8 cellular contexts compared by ENCODE assay signal in the genomic region with DNA sequence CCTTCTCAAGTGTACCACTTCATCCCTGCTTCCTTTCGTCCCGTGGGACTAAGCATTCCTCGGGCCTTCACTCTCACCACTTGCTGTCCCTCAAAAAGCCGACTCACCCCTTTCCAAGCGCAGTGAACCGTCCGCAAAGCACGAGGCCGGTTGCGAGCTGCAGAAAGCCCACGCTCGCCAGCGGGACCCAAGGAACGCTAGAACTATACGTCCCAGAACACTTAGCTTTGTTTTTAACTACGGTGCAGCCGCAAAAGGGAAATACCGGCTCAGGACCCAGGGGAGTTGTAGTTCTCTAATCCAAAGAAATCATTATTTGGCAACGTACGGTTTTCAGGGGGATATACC. TPM values are rescaled to one million over a fixed set of nuclear protein-coding genes. Genes with fewer than 3 reads are reported as not detected.
DNase-seq lines count a peak whose midpoint lies in the region; ATAC-seq, FAIRE-seq and TF ChIP-seq lines count a peak whose summit lies in the region.

No MANE protein-coding gene starts in this region.

- 1% methylated on average over 20 of the region's 20 CpGs; no CpG with 5 or more reads in 1 of the 2 experiments for WGBS in H1 (ENCODE audit: extremely low coverage in 1 of 2, insufficient coverage in 1 of 2, insufficient read length in 1 of 2, insufficient replicate concordance in 2 of 2, low coverage in 1 of 2, low lambda C conversion rate in 2 of 2, missing lambda C conversion rate in 1 of 2), 2 experiments

- no peak overlapping the region for H3K14ac ChIP-seq in H1 (ENCODE audit: insufficient read length)

- no peak overlapping the region for H2BK120ac ChIP-seq in H1 (replicated peaks; ENCODE audit: low read depth, low read length)

- H3K9me3 ChIP-seq in SJCRH30 (replicated peaks) = no peaks in the 10 kb centered on the region
- no peaks in the 10 kb centered on the region for H3K9me3 ChIP-seq in H1 (ENCODE audit: insufficient read depth in 2 of 2, low read depth in 1 of 2, low read length in 1 of 2)
- no peaks in the 10 kb centered on the region for H3K9me3 ChIP-seq in upper lobe of right lung

- peak overlapping the region; percentile 81; the same call in 1 of the 2 replicates for H4K8ac ChIP-seq in H1 (ENCODE audit: extremely low read depth, insufficient read depth, low read length)

- no peak for TF ChIP-seq EP300 in H1 (IDR thresholded peaks at IDR 0.05; ENCODE audit: borderline replicate concordance in 1 of 2, low read depth in 2 of 2, low read length in 2 of 2)

- H2BK20ac ChIP-seq in H1 (ENCODE audit: low read length) = no peak overlapping the region

- no peak for TF ChIP-seq POLR2A in H1 (IDR thresholded peaks at IDR 0.05; ENCODE audit: control extremely low read depth in 1 of 2, low read depth in 2 of 2, low read length in 2 of 2)

- intact Hi-C loops in upper lobe of right lung (cut with DNase I) = no loop called here

- H3K18ac ChIP-seq in H1 (ENCODE audit: extremely low read depth, low read length) = no peak overlapping the region

- H3K4me1 ChIP-seq in SJCRH30 = no peaks in the 10 kb centered on the region
- peaks cover 0 to 6% (median 4%) of the 10 kb centered on the region in 4 experiments; a peak in 4 of 7 replicates for H3K4me1 ChIP-seq in H1 (replicated peaks in 1 of 4; ENCODE audit: control insufficient read depth in 3 of 4, insufficient read depth in 4 of 4, low read length in 3 of 4)
- H3K4me1 ChIP-seq in upper lobe of right lung = peaks cover 19% of the 10 kb centered on the region

- H4K5ac ChIP-seq in H1 (ENCODE audit: insufficient read length, low read depth, low read length) = no peak overlapping the region

- POLR2A ChIA-PET in H1 (lab: Charles Lee; ENCODE audit: partially characterized antibody) = interaction anchor here (0.5 to 2.9 kb wide), 19 partner anchors 9 to 265 kb away, joined by 3 to 21 read pairs (median 4); a partner anchor contains a TSS

- TF ChIP-seq CTCF in H1 (IDR thresholded peaks at IDR 0.05; ENCODE audit: control extremely low read depth in 1 of 3, insufficient read depth in 1 of 3, low read depth in 1 of 3, low read length in 3 of 3) (no peak), upper lobe of right lung (IDR thresholded peaks at IDR 0.05) (no peak)

- H3K4me2 ChIP-seq in H1 (ENCODE audit: insufficient read depth in 1 of 2, low read depth in 2 of 2, low read length in 2 of 2) = peak overlapping the region; percentile 84 to 93

- peaks cover 10% of the 10 kb centered on the region for H3K23me2 ChIP-seq in H1 (ENCODE audit: low read depth, low read length)

- peak overlapping the region; percentile 23 for H3K56ac ChIP-seq in H1 (replicated peaks; ENCODE audit: insufficient read length, low read depth, low read length)

- no peak overlapping the region for H3K4ac ChIP-seq in H1 (replicated peaks; ENCODE audit: insufficient read length, low read depth, low read length)

- peak overlapping the region; percentile 1; the same call in 1 of the 2 replicates for H2AK5ac ChIP-seq in H1 (ENCODE audit: low read depth, low read length)

- no peak overlapping the region for H3K23ac ChIP-seq in H1 (ENCODE audit: insufficient read length)

- H3K4me3 ChIP-seq in SJCRH30 (peak overlapping the region; percentile 79), H1 (ENCODE audit: extremely low read depth in 1 of 4, insufficient read depth in 2 of 4, low read depth in 3 of 4, low read length in 4 of 4) (peak overlapping the region; percentile 90 to 100 (median 99)), upper lobe of right lung (peak overlapping the region; percentile 78)

- TF ChIP-seq RAD21 in H1 (IDR thresholded peaks at IDR 0.05 in 1 of 2, conservative IDR thresholded peaks at IDR 0.05 in 1 of 2; ENCODE audit: low read depth in 2 of 2, low read length in 2 of 2) = no peak

- peak; percentile 22 for ATAC-seq in HG02798 (IDR thresholded peaks at IDR 0.05; ENCODE audit: poor library complexity, unreplicated experiment)
- peak; percentile 54 for ATAC-seq in upper lobe of right lung

- no peaks in the 10 kb centered on the region for H3K27me3 ChIP-seq in SJCRH30
- no peaks in the 10 kb centered on the region for H3K27me3 ChIP-seq in H1 (replicated peaks in 1 of 4; ENCODE audit: control insufficient read depth in 3 of 4, extremely low read depth in 1 of 4, insufficient read depth in 3 of 4, low read length in 3 of 4)
- H3K27me3 ChIP-seq in upper lobe of right lung = no peaks in the 10 kb centered on the region

- CTCF ChIA-PET in H1 (lab: Charles Lee; ENCODE audit: partially characterized antibody) = interaction anchor here (0.7 to 1.2 kb wide), 2 partner anchors 13 to 67 kb away, joined by 3 read pairs; no protein-coding TSS in a partner anchor

- H2BK5ac ChIP-seq in H1 (ENCODE audit: low read depth, low read length) = no peak overlapping the region; the same call in 1 of the 2 replicates

- DNase-seq in DMS53 (lab: John Stamatoyannopoulos, UW) (peak; percentile 65), DMS53 treated with DMSO at 0.1 percent for 48 hours (lab: John Stamatoyannopoulos, UW; ENCODE audit: unreplicated experiment) (no peak), SJCRH30 (peak; percentile 24 to 39), H1 (ENCODE audit: low read depth in 1 of 2, low spot score in 2 of 2) (no peak), midbrain (lab: John Stamatoyannopoulos, UW) (peak; percentile 58), upper lobe of right lung (peak; percentile 79), NCI-H345 (lab: John Stamatoyannopoulos, UW) (no peak)

- H3K36me3 ChIP-seq in SJCRH30 = 0 out of 2 replicates have a peak, but pooled peaks cover 3% of the 10 kb centered on the region
- H3K36me3 ChIP-seq in H1 (ENCODE audit: control insufficient read depth in 2 of 4, insufficient read depth in 4 of 4, low read length in 3 of 4) = peaks cover 0 to 4% (median under 1%) of the 10 kb centered on the region in 4 experiments; a peak in 4 of 8 replicates
- peaks cover 21% of the 10 kb centered on the region for H3K36me3 ChIP-seq in upper lobe of right lung

- H3K27ac ChIP-seq in SJCRH30 (peak overlapping the region; percentile 87), H1 (ENCODE audit: low read depth, low read length) (peak overlapping the region; percentile 81), upper lobe of right lung (peak overlapping the region; percentile 90)

- no peaks in the 10 kb centered on the region for H4K20me1 ChIP-seq in H1 (replicated peaks in 1 of 2; ENCODE audit: control insufficient read depth in 1 of 2, insufficient read depth in 2 of 2, low read length in 2 of 2)

- no peaks in the 10 kb centered on the region for H3K79me1 ChIP-seq in H1 (ENCODE audit: low read depth, low read length)

- H3K79me2 ChIP-seq in H1 (ENCODE audit: control insufficient read depth in 1 of 2, insufficient read depth in 2 of 2, low read length in 2 of 2) = peaks cover 0 to 16% of the 10 kb centered on the region in 2 experiments; a peak in 2 of 4 replicates

- H4K91ac ChIP-seq in H1 (replicated peaks; ENCODE audit: insufficient read length, low read length) = no peak overlapping the region

- FAIRE-seq in H1 (lab: Jason Lieb, UNC) = no peak

- no peak overlapping the region for H2BK15ac ChIP-seq in H1 (ENCODE audit: low read length)

- peak overlapping the region; percentile 76 to 90 (median 86) for H3K9ac ChIP-seq in H1 (replicated peaks in 1 of 4; ENCODE audit: extremely low read depth in 1 of 4, low read depth in 3 of 4, low read length in 3 of 4)

- H2BK12ac ChIP-seq in H1 (ENCODE audit: low read depth, low read length) = no peak overlapping the region

- H2AFZ ChIP-seq in H1 (ENCODE audit: low read length) = peak overlapping the region; percentile 96

RNA-seq across cellular contexts. Expression of a gene that starts 0.5 kb away (rescaled TPM):
- total RNA-seq in SJCRH30 (2014; rRNA removed; shearing (Covaris generic)) = 31.0 and 40.6 TPM in 2 replicates
- total RNA-seq in H1 (2021; fragmentation: NEBNext Ultra II Directional; extraction: Animal tissue kit (Norgen Biotek cat#: 25700)) = 31.5 and 35.7 TPM in 2 replicates
- polyA plus RNA-seq in H1 (2011; rRNA removed) = 79.0 and 82.2 TPM in 2 replicates
- polyA plus RNA-seq in H1 (2011; cell fraction: cytosol; rRNA removed) = 54.6 TPM
- polyA plus RNA-seq in H1 (2011; cell fraction: nucleus; rRNA removed) = 44.8 TPM
- polyA plus RNA-seq in H1 (2012, experiment 1 of 2) = 33.6 to 54.9 TPM (median 49.3 TPM) in 4 replicates
- 71.1 TPM for polyA plus RNA-seq in H1 (2012, experiment 2 of 2)
- polyA plus RNA-seq in H1 (2013, experiment 1 of 2) = 53.3 TPM
- 57.4 TPM for polyA plus RNA-seq in H1 (2013, experiment 2 of 2)
- 12.6 and 18.4 TPM in 2 replicates for polyA minus RNA-seq in H1 (2011; rRNA and poly(A)+ RNA removed)
- polyA minus RNA-seq in H1 (2011; cell fraction: cytosol; rRNA and poly(A)+ RNA removed) = 7.1 TPM
- 13.1 TPM for polyA minus RNA-seq in H1 (2011; cell fraction: nucleus; rRNA and poly(A)+ RNA removed)
- total RNA-seq in upper lobe of right lung = 20.3 TPM

RNA-seq across cellular contexts. Expression of a gene that starts 6.4 kb away (rescaled TPM):
- total RNA-seq in SJCRH30 (2014; rRNA removed; shearing (Covaris generic)) = 43.5 and 43.9 TPM in 2 replicates
- total RNA-seq in H1 (2021; fragmentation: NEBNext Ultra II Directional; extraction: Animal tissue kit (Norgen Biotek cat#: 25700)) = 26.1 and 26.3 TPM in 2 replicates
- 28.0 and 32.8 TPM in 2 replicates for polyA plus RNA-seq in H1 (2011; rRNA removed)
- polyA plus RNA-seq in H1 (2011; cell fraction: cytosol; rRNA removed) = 23.2 TPM
- 14.0 TPM for polyA plus RNA-seq in H1 (2011; cell fraction: nucleus; rRNA removed)
- polyA plus RNA-seq in H1 (2012, experiment 1 of 2) = 24.7 to 28.8 TPM (median 26.1 TPM) in 4 replicates
- 37.7 TPM for polyA plus RNA-seq in H1 (2012, experiment 2 of 2)
- polyA plus RNA-seq in H1 (2013, experiment 1 of 2) = 29.4 TPM
- polyA plus RNA-seq in H1 (2013, experiment 2 of 2) = 29.7 TPM
- polyA minus RNA-seq in H1 (2011; rRNA and poly(A)+ RNA removed) = 18.2 and 18.6 TPM in 2 replicates
- polyA minus RNA-seq in H1 (2011; cell fraction: cytosol; rRNA and poly(A)+ RNA removed) = 10.5 TPM
- polyA minus RNA-seq in H1 (2011; cell fraction: nucleus; rRNA and poly(A)+ RNA removed) = 9.8 TPM
- total RNA-seq in upper lobe of right lung = 62.6 TPM

RNA-seq across cellular contexts. Expression of a gene that starts 15.0 kb away (rescaled TPM):
- not detected in 2 replicates for total RNA-seq in SJCRH30 (2014; rRNA removed; shearing (Covaris generic))
- total RNA-seq in H1 (2021; fragmentation: NEBNext Ultra II Directional; extraction: Animal tissue kit (Norgen Biotek cat#: 25700)) = 1.4 and 1.7 TPM in 2 replicates
- 2.3 TPM in 2 replicates for polyA plus RNA-seq in H1 (2011; rRNA removed)
- polyA plus RNA-seq in H1 (2011; cell fraction: cytosol; rRNA removed) = 1.6 TPM
- 1.5 TPM for polyA plus RNA-seq in H1 (2011; cell fraction: nucleus; rRNA removed)
- 1.2 to 1.6 TPM (median 1.5 TPM) in 4 replicates for polyA plus RNA-seq in H1 (2012, experiment 1 of 2)
- polyA plus RNA-seq in H1 (2012, experiment 2 of 2) = 1.4 TPM
- 0.83 TPM for polyA plus RNA-seq in H1 (2013, experiment 1 of 2)
- polyA plus RNA-seq in H1 (2013, experiment 2 of 2) = 1.2 TPM
- 0.39 and 0.54 TPM in 2 replicates for polyA minus RNA-seq in H1 (2011; rRNA and poly(A)+ RNA removed)
- 0.51 TPM for polyA minus RNA-seq in H1 (2011; cell fraction: cytosol; rRNA and poly(A)+ RNA removed)
- 0.40 TPM for polyA minus RNA-seq in H1 (2011; cell fraction: nucleus; rRNA and poly(A)+ RNA removed)
- total RNA-seq in upper lobe of right lung = 2.4 TPM

RNA-seq across cellular contexts. Expression of a gene that starts 52.3 kb away (rescaled TPM):
- total RNA-seq in SJCRH30 (2014; rRNA removed; shearing (Covaris generic)) = 0.10 TPM in 1 of 2 replicates, not detected in the other
- not detected in 2 replicates for total RNA-seq in H1 (2021; fragmentation: NEBNext Ultra II Directional; extraction: Animal tissue kit (Norgen Biotek cat#: 25700))
- polyA plus RNA-seq in H1 (2011; rRNA removed) = 0.08 TPM in 1 of 2 replicates, not detected in the other
- polyA plus RNA-seq in H1 (2011; cell fraction: cytosol; rRNA removed) = 0.06 TPM
- polyA plus RNA-seq in H1 (2011; cell fraction: nucleus; rRNA removed) = not detected
- polyA plus RNA-seq in H1 (2012, experiment 1 of 2) = 0.19 to 0.31 TPM in 2 of 4 replicates, not detected in the others
- polyA plus RNA-seq in H1 (2012, experiment 2 of 2) = not detected
- not detected for polyA plus RNA-seq in H1 (2013, experiment 1 of 2)
- polyA plus RNA-seq in H1 (2013, experiment 2 of 2) = 0.06 TPM
- polyA minus RNA-seq in H1 (2011; rRNA and poly(A)+ RNA removed) = not detected in 2 replicates
- polyA minus RNA-seq in H1 (2011; cell fraction: cytosol; rRNA and poly(A)+ RNA removed) = not detected
- polyA minus RNA-seq in H1 (2011; cell fraction: nucleus; rRNA and poly(A)+ RNA removed) = not detected
- 0.35 TPM for total RNA-seq in upper lobe of right lung

Comparison
In these comparisons a context has a peak if more than half of its experiments do, and no peak if none do; other contexts are left out.
1. DNase-seq: peak in DMS53 (single experiment), SJCRH30 (2 of 2), midbrain (single experiment) and upper lobe of right lung (single experiment); none in DMS53 treated with DMSO at 0.1 percent for 48 hours (single experiment), H1 (0 of 2) and NCI-H345 (single experiment).
2. Peak in every context shown above with its lines, with median percentiles within 50 percentile points of each other: H3K27ac ChIP-seq and H3K4me3 ChIP-seq.